8 cellular contexts compared by ENCODE assay signal in genomic region chr11:127074151-127074761, GRCh38.
DNase-seq lines count a peak whose midpoint lies in the region; ATAC-seq lines count a peak whose summit lies in the region.

No MANE protein-coding gene starts in this region.

- H3K4me1 ChIP-seq in adipocyte (ENCODE audit: control insufficient read depth, insufficient read depth, low read length): no peaks in the 10 kb centered on the region

- peak; percentile 86 for ATAC-seq in GM18858 (IDR thresholded peaks at IDR 0.05; ENCODE audit: unreplicated experiment)
- peak; percentile 85 for ATAC-seq in HG02884 (IDR thresholded peaks at IDR 0.05; ENCODE audit: unreplicated experiment)
- no peak for ATAC-seq in stimulated activated naive CD8-positive, alpha-beta T cell treated with anti-CD3 and anti-CD28 coated beads, Interleukin-15, Interleukin-2, amounts not matched to agents 100 U/mL and 50 U/mL, for 24 hours

- H3K4me3 ChIP-seq in adipocyte (ENCODE audit: low read length): no peak overlapping the region

- H3K27me3 ChIP-seq in adipocyte (replicated peaks; ENCODE audit: control insufficient read depth, insufficient read depth, low read length): peaks cover 25% of the 10 kb centered on the region

- no peaks in the 10 kb centered on the region for H3K36me3 ChIP-seq in adipocyte (ENCODE audit: control insufficient read depth, insufficient read depth, low read length, severe bottlenecking)

- DNase-seq in Ammon's horn (ENCODE audit: low spot score) (peak; percentile 61), NCI-H1105 treated with DMSO at 0.1 percent for 48 hours (lab: John Stamatoyannopoulos, UW) (peak; percentile 42), adipocyte (ENCODE audit: low read depth) (peak; percentile 59), myocyte (ENCODE audit: low read depth) (peak; percentile 95), GDM1 (lab: John Stamatoyannopoulos, UW) (no peak)
- no peak for DNase-seq in stimulated activated naive CD8-positive, alpha-beta T cell treated with anti-CD3 and anti-CD28 coated beads, Interleukin-15, Interleukin-2, amounts not matched to agents 100 U/mL and 50 U/mL, for 24 hours

- no peaks in the 10 kb centered on the region for H3K9me3 ChIP-seq in adipocyte (ENCODE audit: control insufficient read depth, low read length)

- H3K9ac ChIP-seq in adipocyte (ENCODE audit: low read length): no peak overlapping the region

Comparison
In these comparisons a context has a peak if more than half of its experiments do, and no peak if none do; other contexts are left out.
1. DNase-seq: peak in Ammon's horn (single experiment), NCI-H1105 treated with DMSO at 0.1 percent for 48 hours (single experiment), adipocyte (single experiment) and myocyte (single experiment); none in stimulated activated naive CD8-positive, alpha-beta T cell treated with anti-CD3 and anti-CD28 coated beads, Interleukin-15, Interleukin-2, amounts not matched to agents 100 U/mL and 50 U/mL, for 24 hours (single experiment) and GDM1 (single experiment).